In the genomic region with DNA sequence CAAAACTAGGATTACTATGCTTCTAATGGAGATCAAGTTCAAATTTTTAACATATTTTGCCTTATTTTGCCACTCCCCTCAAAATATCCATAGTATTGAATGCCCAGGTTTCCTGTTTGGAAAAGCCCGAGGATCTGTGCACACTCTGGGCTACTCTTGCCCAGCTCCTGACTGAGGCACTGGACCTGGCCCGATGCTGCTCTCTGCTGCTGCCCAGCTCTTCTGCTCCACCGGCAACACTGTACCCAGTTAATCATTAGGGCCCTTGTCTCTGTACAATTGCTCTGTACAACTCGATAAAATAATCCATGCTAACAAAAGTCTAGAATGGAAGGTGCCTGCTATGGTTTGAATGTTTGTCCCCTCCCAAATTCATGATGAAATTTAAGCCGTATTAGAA, we compare ENCODE assay signal across 21 cellular contexts.
DNase-seq lines count a peak whose midpoint lies in the region; ATAC-seq, FAIRE-seq and TF ChIP-seq lines count a peak whose summit lies in the region.
"Had no signal": no experiment of that assay in that cellular context is flagged by ENCODE, and none has a peak within 500 bp of the region (broad histone marks: within the 10 kb centered on the region; RNA-seq: fewer than 3 reads in every experiment).

No MANE protein-coding gene starts in this region.

- no peak for TF ChIP-seq POLR2A in endothelial cell of umbilical vein (IDR thresholded peaks at IDR 0.05; ENCODE audit: low read depth, low read length)

- intact Hi-C loops in endothelial cell of umbilical vein (cut with micrococcal nuclease), result loop anchor here (10.0 kb wide), 3 partner anchors 223 to 933 kb away; no protein-coding TSS in a partner anchor
- intact Hi-C loops in left lung (cut with DNase I), result no loop called here
- intact Hi-C loops in upper lobe of right lung (cut with DNase I), result no loop called here

- H3K27ac ChIP-seq in endothelial cell of umbilical vein (ENCODE audit: insufficient read depth, low read depth, low read length) (no peak overlapping the region), left lung (no peak overlapping the region), upper lobe of right lung (no peak overlapping the region)
- H3K27ac ChIP-seq: HL-60, SK-N-MC had no signal

- FAIRE-seq in endothelial cell of umbilical vein (lab: Jason Lieb, UNC), result peak; percentile 24
- FAIRE-seq: GM12892 had no signal

- H3K36me3 ChIP-seq in endothelial cell of umbilical vein (ENCODE audit: control insufficient read depth in 2 of 2, extremely low read depth in 1 of 2, insufficient read depth in 2 of 2, low read length in 2 of 2) (no peaks in the 10 kb centered on the region), left lung (no peaks in the 10 kb centered on the region), upper lobe of right lung (no peaks in the 10 kb centered on the region)
- H3K36me3 ChIP-seq: BE2C had no signal

- H2AFZ ChIP-seq in endothelial cell of umbilical vein (ENCODE audit: low read depth, low read length), result no peak overlapping the region

- no peaks in the 10 kb centered on the region for H3K9me1 ChIP-seq in endothelial cell of umbilical vein (replicated peaks; ENCODE audit: control insufficient read depth, extremely low read depth, insufficient read depth, low read length)

- H3K9me3 ChIP-seq in endothelial cell of umbilical vein (replicated peaks; ENCODE audit: control insufficient read depth, insufficient read depth, low read length) (no peaks in the 10 kb centered on the region), left lung (no peaks in the 10 kb centered on the region), upper lobe of right lung (no peaks in the 10 kb centered on the region)
- H3K9me3 ChIP-seq: BE2C had no signal

- H3K79me2 ChIP-seq in endothelial cell of umbilical vein (ENCODE audit: control insufficient read depth, insufficient read depth, low read length), result no peaks in the 10 kb centered on the region

- H3K4me3 ChIP-seq in endothelial cell of umbilical vein (replicated peaks in 1 of 3; ENCODE audit: insufficient read depth in 1 of 3, low read depth in 1 of 3, low read length in 3 of 3), result no peak overlapping the region
- no peak overlapping the region for H3K4me3 ChIP-seq in left lung
- no peak overlapping the region for H3K4me3 ChIP-seq in upper lobe of right lung
- H3K4me3 ChIP-seq: SK-N-MC had no signal

- BruUV-seq in endothelial cell of umbilical vein (replicated peaks; lab: Mats Ljungman, UMichigan), result no TSS peak

- H3K27me3 ChIP-seq in endothelial cell of umbilical vein (ENCODE audit: control insufficient read depth in 2 of 2, insufficient read depth in 2 of 2, low read length in 2 of 2) (no peaks in the 10 kb centered on the region), left lung (no peaks in the 10 kb centered on the region), upper lobe of right lung (no peaks in the 10 kb centered on the region)
- H3K27me3 ChIP-seq: BE2C had no signal

- DNase-seq in RKO (ENCODE audit: low spot score) (peak; percentile 57), endothelial cell of umbilical vein (ENCODE audit: low read depth, low spot score) (no peak), left lung (no peak), upper lobe of right lung (no peak), T-helper 1 cell (no peak), NCI-H1092 (lab: John Stamatoyannopoulos, UW) (no peak), AG08395 (ENCODE audit: low spot score) (no peak), NCI-H1930 (lab: John Stamatoyannopoulos, UW) (no peak)
- DNase-seq: BE2C; CD8-positive, alpha-beta memory T cell; DND-41; Karpas-422; MV-4-11; NCI-H2029 treated with DMSO at 0.1 percent for 48 hours; NCI-H446 treated with DMSO at 0.1 percent for 48 hours; NCI-H526; NCI-H82; SHP77 treated with DMSO at 0.1 percent for 48 hours had no signal

- no peaks in the 10 kb centered on the region for H4K20me1 ChIP-seq in endothelial cell of umbilical vein (replicated peaks; ENCODE audit: control insufficient read depth, extremely low read depth, insufficient read depth, low read length)

- no peak overlapping the region for H3K4me2 ChIP-seq in endothelial cell of umbilical vein (ENCODE audit: insufficient read depth, low read length)

- H3K9ac ChIP-seq in endothelial cell of umbilical vein (replicated peaks; ENCODE audit: extremely low read depth, insufficient read depth, low read length), result no peak overlapping the region

- H3K4me1 ChIP-seq in endothelial cell of umbilical vein (ENCODE audit: control insufficient read depth, extremely low read depth, insufficient read depth, low read length) (peaks cover 25% of the 10 kb centered on the region), left lung (peaks cover 6 to 10% of the 10 kb centered on the region in 2 donors), upper lobe of right lung (peaks cover 4% of the 10 kb centered on the region)
- H3K4me1 ChIP-seq: BE2C had no signal

- CTCF ChIA-PET in endothelial cell of umbilical vein (lab: Charles Lee), result no interaction called here

- dilution Hi-C loops in endothelial cell of umbilical vein (cut with MboI; ENCODE audit: extremely low pct_ligation_motif_present, low sequenced_read_pairs), result no loop called here

- ATAC-seq in left lung (peak; percentile 51), upper lobe of right lung (peak; percentile 58)

- POLR2A ChIA-PET in endothelial cell of umbilical vein (lab: Charles Lee), result no interaction called here

- TF ChIP-seq CTCF in endothelial cell of umbilical vein (IDR thresholded peaks at IDR 0.05; ENCODE audit: extremely low read depth in 1 of 2, insufficient read depth in 1 of 2, low read depth in 1 of 2, low read length in 2 of 2) (no peak), left lung (IDR thresholded peaks at IDR 0.05) (no peak), upper lobe of right lung (IDR thresholded peaks at IDR 0.05) (no peak)

TF ChIP-seq in endothelial cell of umbilical vein, 7 proteins besides CTCF, POLR2A, EP300 and RAD21:
- TF ChIP-seq EZH2 (IDR thresholded peaks at IDR 0.05; ENCODE audit: borderline replicate concordance, low read depth, low read length, severe bottlenecking) (no peak), GATA2 (IDR thresholded peaks at IDR 0.05; ENCODE audit: insufficient read depth, insufficient read length, low read depth, low read length) (no peak), JUN (IDR thresholded peaks at IDR 0.05; ENCODE audit: borderline replicate concordance, insufficient read depth, insufficient read length, low read depth) (no peak), POLR2AphosphoS5 (IDR thresholded peaks at IDR 0.05; ENCODE audit: insufficient read depth, low read depth, low read length) (no peak), FOS (IDR thresholded peaks at IDR 0.05; ENCODE audit: borderline replicate concordance, insufficient read depth, low read length) (no peak), MYC (IDR thresholded peaks at IDR 0.05; ENCODE audit: low read depth, low read length) (no peak)
- TF ChIP-seq, protein P1, sequence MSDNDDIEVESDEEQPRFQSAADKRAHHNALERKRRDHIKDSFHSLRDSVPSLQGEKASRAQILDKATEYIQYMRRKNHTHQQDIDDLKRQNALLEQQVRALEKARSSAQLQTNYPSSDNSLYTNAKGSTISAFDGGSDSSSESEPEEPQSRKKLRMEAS (IDR thresholded peaks at IDR 0.05; ENCODE audit: insufficient read depth, insufficient read length), result no peak
